Comparison of ENCODE assay signal across 8 cellular contexts in genomic region chr11:35945137-35945518, GRCh38. TPM values are rescaled to one million over a fixed set of nuclear protein-coding genes. Genes with fewer than 3 reads are reported as not detected.
DNase-seq lines count a peak whose midpoint lies in the region; ATAC-seq and TF ChIP-seq lines count a peak whose summit lies in the region.

No MANE protein-coding gene starts in this region.

- peaks cover 52% of the 10 kb centered on the region for H3K4me1 Mint-ChIP-seq in GM23338

- H3K79me2 ChIP-seq in GM23338 (replicated peaks; ENCODE audit: insufficient read depth), result peaks cover 59% of the 10 kb centered on the region

- H3K27me3 ChIP-seq in GM23338 (ENCODE audit: insufficient read depth), result peaks cover 27% of the 10 kb centered on the region
- no peaks in the 10 kb centered on the region for H3K27me3 ChIP-seq in esophagus (ENCODE audit: control insufficient read depth in 1 of 2, insufficient read depth in 2 of 2, low read length in 2 of 2)
- no peaks in the 10 kb centered on the region for H3K27me3 ChIP-seq in sigmoid colon
- H3K27me3 ChIP-seq in adrenal gland, result no peaks in the 10 kb centered on the region

- ATAC-seq in GM23338, result no peak

- peaks cover 18% of the 10 kb centered on the region for H3K27me3 Mint-ChIP-seq in GM23338 (ENCODE audit: insufficient read depth, low read depth, poor library complexity)

- no peak overlapping the region for H3K27ac Mint-ChIP-seq in GM23338

- peak overlapping the region; percentile 82 for H3K4me3 ChIP-seq in GM23338
- peak overlapping the region; percentile 81 for H3K4me3 ChIP-seq in SK-N-MC
- H3K4me3 ChIP-seq in esophagus (ENCODE audit: low read depth in 1 of 2, low read length in 2 of 2), result peak overlapping the region; percentile 72 to 76
- peak overlapping the region in 2 of 4 donors; percentile 64 to 69 for H3K4me3 ChIP-seq in sigmoid colon
- peak overlapping the region in 1 of 4 donors; percentile 74 for H3K4me3 ChIP-seq in adrenal gland

- H3K4me2 ChIP-seq in GM23338, result peak overlapping the region; percentile 98

- H3K36me3 Mint-ChIP-seq in GM23338 (ENCODE audit: low read depth), result no peaks in the 10 kb centered on the region; the same call in 2 of the 3 replicates

- H3K36me3 ChIP-seq in GM23338 (ENCODE audit: insufficient read depth), result no peaks in the 10 kb centered on the region
- no peaks in the 10 kb centered on the region for H3K36me3 ChIP-seq in SK-N-MC (ENCODE audit: insufficient read depth, low read length)
- no peaks in the 10 kb centered on the region for H3K36me3 ChIP-seq in esophagus (ENCODE audit: control insufficient read depth in 2 of 2, insufficient read depth in 2 of 2, low read length in 1 of 2)
- H3K36me3 ChIP-seq in sigmoid colon, result no peaks in the 10 kb centered on the region
- H3K36me3 ChIP-seq in adrenal gland (replicated peaks in 1 of 2), result no peaks in the 10 kb centered on the region

- 77 to 84% methylated on average over 2 of the region's 2 CpGs for WGBS in esophagus, 2 donors
- 84 to 89% methylated on average over 2 of the region's 2 CpGs for WGBS in sigmoid colon, 2 donors
- 64 to 94% (median 85%) methylated on average over 1 to 2 of the region's 2 CpGs for WGBS in adrenal gland, 4 donors

- peak overlapping the region; percentile 93 for H3K4me3 Mint-ChIP-seq in GM23338

- DNase-seq in GM23338 (ENCODE audit: low spot score) (no peak), SK-N-MC (ENCODE audit: low read depth, low spot score) (no peak), sigmoid colon (no peak), HuH-7 (ENCODE audit: low spot score) (no peak), adrenal gland (no peak), OCI-M1 (lab: John Stamatoyannopoulos, UW) (no peak)
- no peak for DNase-seq in stimulated activated CD4-positive, alpha-beta T cell treated with anti-CD3 and anti-CD28 coated beads, Interleukin-2, amount 100 ng/mL, for 24 hours

- H4K20me1 ChIP-seq in GM23338 (replicated peaks; ENCODE audit: insufficient read depth), result peaks cover 44% of the 10 kb centered on the region

- H3K27ac ChIP-seq in GM23338 (ENCODE audit: low read depth) (no peak overlapping the region), SK-N-MC (no peak overlapping the region), esophagus (ENCODE audit: low read depth in 2 of 2, low read length in 1 of 2) (no peak overlapping the region), sigmoid colon (peak overlapping the region in 3 of 4 donors; percentile 71 to 81 (median 80)), adrenal gland (peak overlapping the region in 1 of 5 donors; percentile 91)

- no peaks in the 10 kb centered on the region for H3F3A ChIP-seq in GM23338 (replicated peaks; ENCODE audit: low read depth)

- H3K4me1 ChIP-seq in GM23338 (ENCODE audit: insufficient read depth) (peaks cover 57% of the 10 kb centered on the region), esophagus (ENCODE audit: control insufficient read depth in 2 of 2, insufficient read depth in 2 of 2, low read length in 1 of 2) (peaks cover 0 to 5% of the 10 kb centered on the region in 2 donors), sigmoid colon (peaks cover 0 to 20% (median 12%) of the 10 kb centered on the region in 4 donors), adrenal gland (replicated peaks in 1 of 2) (peaks cover 0 to 18% of the 10 kb centered on the region in 2 donors)

- H3K9me3 ChIP-seq in SK-N-MC (ENCODE audit: low read depth, low read length) (no peaks in the 10 kb centered on the region), esophagus (ENCODE audit: control insufficient read depth in 2 of 2, insufficient read depth in 1 of 2, low read depth in 1 of 2, low read length in 1 of 2) (no peaks in the 10 kb centered on the region), sigmoid colon (no peaks in the 10 kb centered on the region), adrenal gland (replicated peaks in 1 of 3) (no peaks in the 10 kb centered on the region)

- no peaks in the 10 kb centered on the region for H3K9me2 ChIP-seq in GM23338 (ENCODE audit: insufficient read depth)

- TF ChIP-seq CTCF in GM23338 (conservative IDR thresholded peaks at IDR 0.05; ENCODE audit: low read depth in 2 of 2) (no peak), sigmoid colon (IDR thresholded peaks at IDR 0.05) (no peak), adrenal gland (IDR thresholded peaks at IDR 0.05) (no peak)

- H3K9ac ChIP-seq in SK-N-MC (ENCODE audit: insufficient read length), result no peak overlapping the region

- no peak for TF ChIP-seq EP300 in sigmoid colon (IDR thresholded peaks at IDR 0.05)

- intact Hi-C loops in sigmoid colon (cut with DNase I) (loop anchor here (10.0 kb wide), 1 partner anchor 280 kb away; the partner anchor contains the start of gene TRIM44), adrenal gland (cut with DNase I) (loop anchor here in 1 of 2 donors (10.0 kb wide), 2 partner anchors 80 to 330 kb away; partner anchors contain the start of gene FJX1)

- no peaks in the 10 kb centered on the region; the same call in 1 of the 3 replicates for H3K9me3 Mint-ChIP-seq in GM23338

- H2AFZ ChIP-seq in GM23338, result no peak overlapping the region

- TF ChIP-seq POLR2A in sigmoid colon (IDR thresholded peaks at IDR 0.05), result no peak
- no peak for TF ChIP-seq POLR2A in adrenal gland (IDR thresholded peaks at IDR 0.05)

TF ChIP-seq in GM23338, 12 proteins besides CTCF, POLR2A, EP300 and RAD21 (continues in another document):
- TF ChIP-seq CREB1 (CRISPR knock-in tag; IDR thresholded peaks at IDR 0.05; ENCODE audit: low read depth), result no peak
- TF ChIP-seq EZH2phosphoT487 (IDR thresholded peaks at IDR 0.05; ENCODE audit: unreplicated experiment), result no peak
- TF ChIP-seq JUNB (IDR thresholded peaks at IDR 0.05; ENCODE audit: unreplicated experiment), result no peak
- TF ChIP-seq REST (IDR thresholded peaks at IDR 0.05; ENCODE audit: unreplicated experiment), result no peak
- no peak for TF ChIP-seq STAT1 (IDR thresholded peaks at IDR 0.05; ENCODE audit: unreplicated experiment)
- TF ChIP-seq ETS1 (IDR thresholded peaks at IDR 0.05), result no peak
- no peak for TF ChIP-seq ZNF114 (CRISPR knock-in tag; IDR thresholded peaks at IDR 0.05)
- no peak for TF ChIP-seq POLR2AphosphoS5 (IDR thresholded peaks at IDR 0.05; ENCODE audit: low read depth)

RNA-seq across cellular contexts. Expression of gene LDLRAD3, which starts 1.3 kb away (rescaled TPM):
- 13.4 and 19.4 TPM in 2 replicates for total RNA-seq in GM23338 (2014; rRNA removed; shearing (Covaris generic))
- polyA plus RNA-seq in GM23338 (2016; fragmentation: Nextera tagmentation; extraction: Ambion mirVana) (8.5 TPM in 2 replicates), esophagus (1 to 10 TPM; 4.8 to 5.1 TPM), sigmoid colon (1 to 10 TPM in 1 of 3 donors, under 1 TPM in 2; 0.23 to 3.4 (median 0.60) TPM), adrenal gland (10 to 100 TPM in 1 of 3 donors, 1 to 10 TPM in 2; 5.4 to 16.7 (median 6.3) TPM)
- total RNA-seq in sigmoid colon (10 to 100 TPM; 10.2 to 23.4 (median 11.9) TPM), adrenal gland (10 to 100 TPM in 6 of 8 donors, 1 to 10 TPM in 2; 7.5 to 16.4 (median 10.4) TPM)

Comparison
In these comparisons a context has a peak if more than half of its experiments do, and no peak if none do; other contexts are left out.
1. H3K27ac ChIP-seq: peak in sigmoid colon (3 of 4); none in GM23338 (single experiment), SK-N-MC (single experiment) and esophagus (0 of 2).